Comparison of ENCODE assay signal across 1 cellular context in the genomic region with DNA sequence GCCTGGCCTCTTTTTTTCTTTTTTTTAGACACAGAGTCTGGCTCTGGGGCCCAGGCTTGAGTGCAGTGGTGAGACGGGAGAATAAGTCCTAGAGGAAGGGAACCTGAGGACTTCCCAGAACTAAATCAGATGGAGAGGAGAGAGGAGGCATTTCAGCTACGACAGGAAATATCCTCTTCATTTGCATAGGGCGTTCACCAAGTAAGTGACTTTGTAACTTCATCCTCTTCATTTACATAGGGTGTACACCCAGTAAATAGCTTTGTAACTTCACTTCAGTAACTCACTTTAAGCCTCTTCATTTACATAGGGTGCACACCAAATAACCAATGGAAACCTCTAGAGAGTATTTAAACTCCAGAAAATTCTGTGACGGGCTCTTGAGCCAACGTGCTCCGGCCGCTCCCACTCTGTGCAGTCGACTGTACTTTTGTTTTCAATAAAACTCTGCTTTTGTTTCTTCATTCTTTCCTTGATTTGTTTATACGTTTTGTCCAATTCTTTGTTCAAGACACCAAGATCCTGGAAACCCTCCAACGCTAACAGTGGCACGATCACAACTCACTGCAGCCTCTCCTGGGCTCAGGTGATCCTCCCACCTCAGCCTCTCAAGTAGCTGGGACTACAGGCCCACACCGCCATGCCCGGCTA.
TF ChIP-seq lines count a peak whose summit lies in the region.

No MANE protein-coding gene starts in this region.

TF ChIP-seq in A549, 52 proteins besides CTCF, POLR2A, EP300 and RAD21 (continued from another document):
- TF ChIP-seq, protein P1, sequence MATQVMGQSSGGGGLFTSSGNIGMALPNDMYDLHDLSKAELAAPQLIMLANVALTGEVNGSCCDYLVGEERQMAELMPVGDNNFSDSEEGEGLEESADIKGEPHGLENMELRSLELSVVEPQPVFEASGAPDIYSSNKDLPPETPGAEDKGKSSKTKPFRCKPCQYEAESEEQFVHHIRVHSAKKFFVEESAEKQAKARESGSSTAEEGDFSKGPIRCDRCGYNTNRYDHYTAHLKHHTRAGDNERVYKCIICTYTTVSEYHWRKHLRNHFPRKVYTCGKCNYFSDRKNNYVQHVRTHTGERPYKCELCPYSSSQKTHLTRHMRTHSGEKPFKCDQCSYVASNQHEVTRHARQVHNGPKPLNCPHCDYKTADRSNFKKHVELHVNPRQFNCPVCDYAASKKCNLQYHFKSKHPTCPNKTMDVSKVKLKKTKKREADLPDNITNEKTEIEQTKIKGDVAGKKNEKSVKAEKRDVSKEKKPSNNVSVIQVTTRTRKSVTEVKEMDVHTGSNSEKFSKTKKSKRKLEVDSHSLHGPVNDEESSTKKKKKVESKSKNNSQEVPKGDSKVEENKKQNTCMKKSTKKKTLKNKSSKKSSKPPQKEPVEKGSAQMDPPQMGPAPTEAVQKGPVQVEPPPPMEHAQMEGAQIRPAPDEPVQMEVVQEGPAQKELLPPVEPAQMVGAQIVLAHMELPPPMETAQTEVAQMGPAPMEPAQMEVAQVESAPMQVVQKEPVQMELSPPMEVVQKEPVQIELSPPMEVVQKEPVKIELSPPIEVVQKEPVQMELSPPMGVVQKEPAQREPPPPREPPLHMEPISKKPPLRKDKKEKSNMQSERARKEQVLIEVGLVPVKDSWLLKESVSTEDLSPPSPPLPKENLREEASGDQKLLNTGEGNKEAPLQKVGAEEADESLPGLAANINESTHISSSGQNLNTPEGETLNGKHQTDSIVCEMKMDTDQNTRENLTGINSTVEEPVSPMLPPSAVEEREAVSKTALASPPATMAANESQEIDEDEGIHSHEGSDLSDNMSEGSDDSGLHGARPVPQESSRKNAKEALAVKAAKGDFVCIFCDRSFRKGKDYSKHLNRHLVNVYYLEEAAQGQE (IDR thresholded peaks at IDR 0.05): no peak
- TF ChIP-seq BHLHE40 (IDR thresholded peaks at IDR 0.05; ENCODE audit: low read depth, low read length) (no peak), FOSL2 (IDR thresholded peaks at IDR 0.05) (no peak), FOSL2 (CRISPR knock-in tag; IDR thresholded peaks at IDR 0.05) (no peak), NPAS2 (CRISPR knock-in tag; IDR thresholded peaks at IDR 0.05; ENCODE audit: borderline replicate concordance) (no peak), KDM5A (IDR thresholded peaks at IDR 0.05) (no peak), RFX5 (IDR thresholded peaks at IDR 0.05) (no peak), ZC3H11A (IDR thresholded peaks at IDR 0.05) (no peak)
TF ChIP-seq in A549: peak in this region for 0.
